1 cellular context compared by ENCODE assay signal in the genomic region with DNA sequence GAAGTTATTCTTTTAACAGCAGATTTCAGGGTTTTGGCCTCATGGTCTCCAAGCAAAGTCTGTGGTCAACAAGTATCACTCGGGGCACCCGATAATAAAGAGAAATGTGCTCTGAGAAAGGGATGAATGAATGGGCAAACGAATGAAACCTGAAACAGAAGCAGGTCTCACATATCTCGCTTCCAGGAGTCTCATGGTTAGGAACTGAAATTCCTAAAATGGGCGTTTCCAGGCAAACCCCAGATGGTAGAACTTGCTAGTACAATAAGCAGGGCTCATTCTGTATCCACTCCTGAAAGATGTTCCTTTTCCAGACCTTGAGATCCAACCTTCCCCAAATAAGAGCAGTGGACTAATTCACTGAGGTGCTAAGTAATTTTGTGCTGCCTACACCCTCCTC.
TF ChIP-seq lines count a peak whose summit lies in the region.

No MANE protein-coding gene starts in this region.

TF ChIP-seq in SK-N-SH, 30 proteins besides CTCF, POLR2A, EP300 and RAD21 (continued from another document):
- TF ChIP-seq, protein P1, sequence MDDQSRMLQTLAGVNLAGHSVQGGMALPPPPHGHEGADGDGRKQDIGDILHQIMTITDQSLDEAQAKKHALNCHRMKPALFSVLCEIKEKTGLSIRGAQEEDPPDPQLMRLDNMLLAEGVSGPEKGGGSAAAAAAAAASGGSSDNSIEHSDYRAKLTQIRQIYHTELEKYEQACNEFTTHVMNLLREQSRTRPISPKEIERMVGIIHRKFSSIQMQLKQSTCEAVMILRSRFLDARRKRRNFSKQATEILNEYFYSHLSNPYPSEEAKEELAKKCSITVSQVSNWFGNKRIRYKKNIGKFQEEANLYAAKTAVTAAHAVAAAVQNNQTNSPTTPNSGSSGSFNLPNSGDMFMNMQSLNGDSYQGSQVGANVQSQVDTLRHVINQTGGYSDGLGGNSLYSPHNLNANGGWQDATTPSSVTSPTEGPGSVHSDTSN (IDR thresholded peaks at IDR 0.05): no peak
- TF ChIP-seq FOSL2 (IDR thresholded peaks at IDR 0.05; ENCODE audit: borderline replicate concordance, low read depth) (no peak), TEAD4 (IDR thresholded peaks at IDR 0.05; ENCODE audit: borderline replicate concordance, insufficient read depth) (no peak), RXRA (IDR thresholded peaks at IDR 0.05; ENCODE audit: borderline replicate concordance, low read depth) (no peak), GABPA (IDR thresholded peaks at IDR 0.05; ENCODE audit: low read depth) (no peak), SMC3 (IDR thresholded peaks at IDR 0.05; ENCODE audit: low read depth, low read length) (no peak), RCOR1 (IDR thresholded peaks at IDR 0.05; ENCODE audit: low read length) (no peak), REST (IDR thresholded peaks at IDR 0.05; ENCODE audit: low read depth, low read length) (no peak), USF1 (IDR thresholded peaks at IDR 0.05; ENCODE audit: borderline replicate concordance, low read depth) (no peak), MAX (IDR thresholded peaks at IDR 0.05; ENCODE audit: low read depth) (no peak)
TF ChIP-seq in SK-N-SH: peak in this region for 0.
